Comparison of ENCODE assay signal across 8 cellular contexts in genomic region chr1:114757455-114758250, GRCh38. TPM values are rescaled to one million over a fixed set of nuclear protein-coding genes. Genes with fewer than 3 reads are reported as not detected.
DNase-seq lines count a peak whose midpoint lies in the region; ATAC-seq and TF ChIP-seq lines count a peak whose summit lies in the region.

Gene CSDE1 (minus strand): TSS chr1:114757984. CDS start chr1:114739890, 18,094 bp downstream.

- peaks cover 14% of the 10 kb centered on the region for H3K36me3 ChIP-seq in neuron (ENCODE audit: insufficient read depth, low read length)
- H3K36me3 ChIP-seq in subcutaneous abdominal adipose tissue (ENCODE audit: control insufficient read depth in 5 of 5, insufficient read depth in 5 of 5, low read length in 5 of 5) = no peaks in the 10 kb centered on the region

- TF ChIP-seq CTCF in HFF-Myc (IDR thresholded peaks at IDR 0.05; ENCODE audit: low read depth, low read length, missing control alignments) (peak; percentile 58), foreskin keratinocyte (conservative IDR thresholded peaks at IDR 0.05) (peak; percentile 76)

- ATAC-seq in foreskin keratinocyte = peak; percentile 91

- peak within 1 kb of the TSS; percentile 99 for H3K27ac ChIP-seq in foreskin keratinocyte
- peak within 1 kb of the TSS; percentile 100 for H3K27ac ChIP-seq in subcutaneous abdominal adipose tissue (ENCODE audit: low read depth, low read length)

- H3K9ac ChIP-seq in subcutaneous abdominal adipose tissue (ENCODE audit: low read length in 5 of 5) = peak within 1 kb of the TSS; percentile 97 to 100 (median 100)

- DNase-seq in GM04504 (ENCODE audit: low read depth) (peak; percentile 98), HFF-Myc (ENCODE audit: extremely low read depth, low read depth) (peak; percentile 99), MV-4-11 (lab: John Stamatoyannopoulos, UW) (peak; percentile 98), SK-MEL-5 (ENCODE audit: low read depth, low spot score) (peak; percentile 98), foreskin keratinocyte (peak; percentile 89 to 95)
- DNase-seq in activated naive CD4-positive, alpha-beta T cell treated with Interleukin-2 at 50 U/mL for 16 hours = peak; percentile 97

- in situ Hi-C loops in SK-MEL-5 (cut with HindIII; ENCODE audit: low pct_unique_long_range_greater_than_20kb, low sequenced_read_pairs) = no loop called here

- H3K9me3 ChIP-seq in neuron (ENCODE audit: low read length) (no peaks in the 10 kb centered on the region), subcutaneous abdominal adipose tissue (ENCODE audit: control insufficient read depth in 5 of 5, low read length in 5 of 5) (no peaks in the 10 kb centered on the region)

- H3K4me3 ChIP-seq in HFF-Myc (replicated peaks; ENCODE audit: low read depth, low read length) (peak within 1 kb of the TSS; percentile 98), neuron (ENCODE audit: low read length) (peak within 1 kb of the TSS; percentile 80), subcutaneous abdominal adipose tissue (ENCODE audit: low read depth in 1 of 5, low read length in 5 of 5) (peak within 1 kb of the TSS; percentile 97 to 100 (median 100))

- peaks cover 26% of the 10 kb centered on the region for H3K4me1 ChIP-seq in foreskin keratinocyte
- H3K4me1 ChIP-seq in neuron (ENCODE audit: insufficient read depth, low read length) = peaks cover 19% of the 10 kb centered on the region
- peaks cover 10 to 54% (median 50%) of the 10 kb centered on the region in 5 donors for H3K4me1 ChIP-seq in subcutaneous abdominal adipose tissue (ENCODE audit: control insufficient read depth in 5 of 5, insufficient read depth in 5 of 5, low read length in 5 of 5)

- no peaks in the 10 kb centered on the region for H3K27me3 ChIP-seq in foreskin keratinocyte
- H3K27me3 ChIP-seq in neuron (ENCODE audit: insufficient read depth, low read length) = no peaks in the 10 kb centered on the region
- no peaks in the 10 kb centered on the region for H3K27me3 ChIP-seq in subcutaneous abdominal adipose tissue (ENCODE audit: control insufficient read depth in 5 of 5, insufficient read depth in 4 of 5, low read length in 5 of 5)

- peak within 1 kb of the TSS; percentile 93 for H2AFZ ChIP-seq in neuron (ENCODE audit: low read depth, low read length)

RNA-seq across cellular contexts. Expression of gene CSDE1, which starts in this region (rescaled TPM):
- 267 and 294 TPM in 2 replicates for total RNA-seq in SK-MEL-5 (2014; rRNA removed; shearing (Covaris generic))
- polyA plus RNA-seq in SK-MEL-5 (2015; cell fraction: cytosol; rRNA removed) = 131 and 174 TPM in 2 replicates
- polyA plus RNA-seq in SK-MEL-5 (2015; cell fraction: nucleus; rRNA removed) = 145 and 175 TPM in 2 replicates
- 319 and 325 TPM in 2 replicates for total RNA-seq in foreskin keratinocyte
- polyA plus RNA-seq in foreskin keratinocyte = 115 and 141 TPM in 2 replicates

Comparison
In these comparisons a context has a peak if more than half of its experiments do, and no peak if none do; other contexts are left out.
1. Peak in every context shown above with its lines: DNase-seq, ATAC-seq, H3K4me3 ChIP-seq and H3K27ac ChIP-seq.